In the genomic region with DNA sequence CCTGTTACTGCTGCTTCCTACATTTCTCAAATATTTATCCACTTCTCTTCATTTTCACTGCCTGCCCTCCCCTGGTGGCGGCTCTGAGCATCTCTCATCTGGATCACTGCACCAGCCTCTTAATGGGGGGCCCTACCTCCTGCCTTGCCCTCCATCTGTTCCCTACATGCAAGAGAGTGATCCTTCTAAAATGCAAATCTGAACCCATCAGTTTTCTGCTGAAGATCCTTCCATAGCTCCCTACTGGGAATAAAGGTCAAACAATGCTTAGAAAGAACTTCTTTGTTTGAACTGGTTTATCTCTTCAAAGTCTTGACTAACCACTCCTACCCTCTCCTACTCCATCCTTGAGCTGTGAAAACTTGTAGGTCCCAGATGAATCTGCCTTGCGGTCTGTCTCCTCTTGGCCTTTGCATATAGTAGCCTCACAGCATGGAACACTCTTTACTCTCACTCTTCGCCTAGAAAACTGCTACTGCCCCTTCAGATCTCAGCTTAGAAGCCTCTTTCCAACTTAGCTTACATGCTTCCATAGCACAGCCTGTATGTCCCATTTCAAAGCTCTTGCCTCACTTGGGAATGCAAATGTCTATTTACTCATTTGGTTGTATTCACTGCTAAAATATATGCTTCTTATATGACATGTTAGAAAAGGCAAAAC, we compare ENCODE assay signal across 14 cellular contexts.
DNase-seq lines count a peak whose midpoint lies in the region; ATAC-seq, FAIRE-seq and TF ChIP-seq lines count a peak whose summit lies in the region.
"Had no signal": no experiment of that assay in that cellular context is flagged by ENCODE, and none has a peak within 500 bp of the region (broad histone marks: within the 10 kb centered on the region; RNA-seq: fewer than 3 reads in every experiment).

No MANE protein-coding gene starts in this region.

- no peaks in the 10 kb centered on the region for H3K4me1 ChIP-seq in breast epithelium
- no peaks in the 10 kb centered on the region for H3K4me1 ChIP-seq in Panc1 (ENCODE audit: control insufficient read depth, insufficient read depth, low read length)

- H3K36me3 ChIP-seq in breast epithelium (no peaks in the 10 kb centered on the region), Panc1 (ENCODE audit: control insufficient read depth, insufficient read depth, low read length) (no peaks in the 10 kb centered on the region)
- H3K36me3 ChIP-seq: thoracic aorta had no signal

- no peak for DNase-seq in MCF 10A (ENCODE audit: unreplicated experiment)
- no peak for DNase-seq in breast epithelium (ENCODE audit: low spot score in 2 of 2)
- DNase-seq in Panc1 (ENCODE audit: low read depth, low spot score) = no peak
- DNase-seq in glutamatergic neuron = no peak
- no peak for DNase-seq in stimulated activated CD4-positive, alpha-beta T cell treated with anti-CD3 and anti-CD28 coated beads, Interleukin-4, amount 100 ng/mL, for 4 hours
- no peak for DNase-seq in RCC 7860 (ENCODE audit: low spot score)
- no peak for DNase-seq in left lobe of liver (ENCODE audit: low spot score)
- DNase-seq in activated CD4-positive, alpha-beta memory T cell treated with anti-CD3 and anti-CD28 coated beads, Interleukin-2, amount 10 ng/mL, durations not matched to agents 7 days and 5 days = no peak
- DNase-seq: activated CD4-positive, CD25-positive, alpha-beta regulatory T cell; NCI-H2081 treated with DMSO at 0.1 percent for 48 hours; posterior cingulate gyrus; T-cell had no signal

- H3K36me3 Mint-ChIP-seq in MCF 10A (ENCODE audit: insufficient read depth, unreplicated experiment) (no peaks in the 10 kb centered on the region), glutamatergic neuron (ENCODE audit: unreplicated experiment) (no peaks in the 10 kb centered on the region)
- no peaks in the 10 kb centered on the region for H3K36me3 Mint-ChIP-seq in activated CD4-positive, alpha-beta memory T cell treated with anti-CD3 and anti-CD28 coated beads, Interleukin-2, amount 10 ng/mL, durations not matched to agents 7 days and 5 days (ENCODE audit: low read depth)
- H3K36me3 Mint-ChIP-seq: T-cell had no signal

- no peaks in the 10 kb centered on the region for H3K27me3 Mint-ChIP-seq in MCF 10A (ENCODE audit: insufficient read depth, unreplicated experiment)
- no peaks in the 10 kb centered on the region for H3K27me3 Mint-ChIP-seq in glutamatergic neuron (ENCODE audit: unreplicated experiment)
- H3K27me3 Mint-ChIP-seq in activated CD4-positive, alpha-beta memory T cell treated with anti-CD3 and anti-CD28 coated beads, Interleukin-2, amount 10 ng/mL, durations not matched to agents 7 days and 5 days = peaks cover 37% of the 10 kb centered on the region

- H3K9me3 ChIP-seq in breast epithelium = no peaks in the 10 kb centered on the region
- no peaks in the 10 kb centered on the region for H3K9me3 ChIP-seq in Panc1 (ENCODE audit: control insufficient read depth, insufficient read depth, low read depth, low read length)
- H3K9me3 ChIP-seq: thoracic aorta had no signal

- H3K27ac ChIP-seq in breast epithelium = no peak overlapping the region
- no peak overlapping the region for H3K27ac ChIP-seq in Panc1 (ENCODE audit: low read length)
- H3K27ac ChIP-seq: thoracic aorta had no signal

- ATAC-seq in Panc1 (no peak), left lobe of liver (no peak)
- ATAC-seq: T-cell had no signal

- FAIRE-seq in RCC 7860 (lab: Jason Lieb, UNC) = no peak
- FAIRE-seq: D721Med had no signal

- H3K9me3 Mint-ChIP-seq in MCF 10A (ENCODE audit: unreplicated experiment) = no peaks in the 10 kb centered on the region
- H3K9me3 Mint-ChIP-seq in glutamatergic neuron (ENCODE audit: unreplicated experiment) = no peaks in the 10 kb centered on the region
- no peaks in the 10 kb centered on the region for H3K9me3 Mint-ChIP-seq in activated CD4-positive, alpha-beta memory T cell treated with anti-CD3 and anti-CD28 coated beads, Interleukin-2, amount 10 ng/mL, durations not matched to agents 7 days and 5 days
- H3K9me3 Mint-ChIP-seq: T-cell had no signal

- no peak overlapping the region for H3K4me3 ChIP-seq in breast epithelium
- H3K4me3 ChIP-seq in Panc1 (ENCODE audit: low read depth in 2 of 2, low read length in 2 of 2) = no peak overlapping the region
- H3K4me3 ChIP-seq: thoracic aorta had no signal

- H3K27ac Mint-ChIP-seq in MCF 10A (ENCODE audit: low read depth, unreplicated experiment) (peak overlapping the region; percentile 57), glutamatergic neuron (ENCODE audit: unreplicated experiment) (peak overlapping the region; percentile 13)
- H3K27ac Mint-ChIP-seq in activated CD4-positive, alpha-beta memory T cell treated with anti-CD3 and anti-CD28 coated beads, Interleukin-2, amount 10 ng/mL, durations not matched to agents 7 days and 5 days = no peak overlapping the region
- H3K27ac Mint-ChIP-seq: T-cell had no signal

- CTCF ChIA-PET in MCF 10A (lab: Yijun Ruan, JAX) = interaction anchor here (0.5 to 3.2 kb wide), 3 partner anchors 11 to 244 kb away, joined by 3 to 16 read pairs (median 4); no protein-coding TSS in a partner anchor
- CTCF ChIA-PET in Panc1 (lab: Charles Lee) = no interaction called here
- CTCF ChIA-PET in activated CD4-positive, alpha-beta memory T cell treated with anti-CD3 and anti-CD28 coated beads, Interleukin-2, amount 10 ng/mL, durations not matched to agents 7 days and 5 days (lab: Charles Lee) = no interaction called here

- BruUV-seq in MCF 10A (replicated peaks; lab: Mats Ljungman, UMichigan) = no TSS peak
- no TSS peak for BruUV-seq in Panc1 (replicated peaks; lab: Mats Ljungman, UMichigan)

- TF ChIP-seq POLR2A in breast epithelium (IDR thresholded peaks at IDR 0.05) = no peak

- POLR2A ChIA-PET in MCF 10A (lab: Yijun Ruan, JAX) (interaction anchor here (1.2 to 3.9 kb wide), 3 partner anchors 11 to 50 kb away, joined by 3 to 35 read pairs (median 19); no protein-coding TSS in a partner anchor), Panc1 (lab: Charles Lee) (no interaction called here)
- POLR2A ChIA-PET in activated CD4-positive, alpha-beta memory T cell treated with anti-CD3 and anti-CD28 coated beads, Interleukin-2, amount 10 ng/mL, durations not matched to agents 7 days and 5 days (lab: Charles Lee) = no interaction called here

- no peak for TF ChIP-seq CTCF in MCF 10A (IDR thresholded peaks at IDR 0.05; ENCODE audit: unreplicated experiment)
- TF ChIP-seq CTCF in breast epithelium (IDR thresholded peaks at IDR 0.05) = no peak
- TF ChIP-seq CTCF in Panc1 (IDR thresholded peaks at IDR 0.05) = peak; percentile 37
- peak; percentile 39 for TF ChIP-seq CTCF in glutamatergic neuron (IDR thresholded peaks at IDR 0.05; ENCODE audit: partially characterized antibody, unreplicated experiment)

- intact Hi-C loops in MCF 10A (cut with micrococcal nuclease) (no loop called here), breast epithelium (cut with DNase I; ENCODE audit: low total_unique reads) (no loop called here), Panc1 (cut with micrococcal nuclease; ENCODE audit: unreplicated experiment) (no loop called here)

- in situ Hi-C loops in Panc1 (cut with HindIII; ENCODE audit: low pct_unique_long_range_greater_than_20kb, low sequenced_read_pairs) = no loop called here

- H3K4me3 Mint-ChIP-seq in MCF 10A (ENCODE audit: unreplicated experiment) (no peak overlapping the region), glutamatergic neuron (ENCODE audit: unreplicated experiment) (peak overlapping the region; percentile 9)
- no peak overlapping the region for H3K4me3 Mint-ChIP-seq in activated CD4-positive, alpha-beta memory T cell treated with anti-CD3 and anti-CD28 coated beads, Interleukin-2, amount 10 ng/mL, durations not matched to agents 7 days and 5 days
- H3K4me3 Mint-ChIP-seq: T-cell had no signal

- H3K4me1 Mint-ChIP-seq in MCF 10A (ENCODE audit: insufficient read depth, unreplicated experiment) (peaks cover 83% of the 10 kb centered on the region), glutamatergic neuron (ENCODE audit: low read depth, unreplicated experiment) (peaks cover 32% of the 10 kb centered on the region)
- H3K4me1 Mint-ChIP-seq in activated CD4-positive, alpha-beta memory T cell treated with anti-CD3 and anti-CD28 coated beads, Interleukin-2, amount 10 ng/mL, durations not matched to agents 7 days and 5 days = no peaks in the 10 kb centered on the region
- H3K4me1 Mint-ChIP-seq: T-cell had no signal

- H3K27me3 ChIP-seq in breast epithelium (no peaks in the 10 kb centered on the region), Panc1 (ENCODE audit: control insufficient read depth, insufficient read depth, low read length) (peaks cover 6% of the 10 kb centered on the region)

Comparison
In these comparisons a context has a peak if more than half of its experiments do, and no peak if none do; other contexts are left out.
1. CTCF ChIP-seq: peak in Panc1 (single experiment) and glutamatergic neuron (single experiment); none in MCF 10A (single experiment) and breast epithelium (0 of 3).